Comparison of ENCODE assay signal across 8 cellular contexts in the genomic region with DNA sequence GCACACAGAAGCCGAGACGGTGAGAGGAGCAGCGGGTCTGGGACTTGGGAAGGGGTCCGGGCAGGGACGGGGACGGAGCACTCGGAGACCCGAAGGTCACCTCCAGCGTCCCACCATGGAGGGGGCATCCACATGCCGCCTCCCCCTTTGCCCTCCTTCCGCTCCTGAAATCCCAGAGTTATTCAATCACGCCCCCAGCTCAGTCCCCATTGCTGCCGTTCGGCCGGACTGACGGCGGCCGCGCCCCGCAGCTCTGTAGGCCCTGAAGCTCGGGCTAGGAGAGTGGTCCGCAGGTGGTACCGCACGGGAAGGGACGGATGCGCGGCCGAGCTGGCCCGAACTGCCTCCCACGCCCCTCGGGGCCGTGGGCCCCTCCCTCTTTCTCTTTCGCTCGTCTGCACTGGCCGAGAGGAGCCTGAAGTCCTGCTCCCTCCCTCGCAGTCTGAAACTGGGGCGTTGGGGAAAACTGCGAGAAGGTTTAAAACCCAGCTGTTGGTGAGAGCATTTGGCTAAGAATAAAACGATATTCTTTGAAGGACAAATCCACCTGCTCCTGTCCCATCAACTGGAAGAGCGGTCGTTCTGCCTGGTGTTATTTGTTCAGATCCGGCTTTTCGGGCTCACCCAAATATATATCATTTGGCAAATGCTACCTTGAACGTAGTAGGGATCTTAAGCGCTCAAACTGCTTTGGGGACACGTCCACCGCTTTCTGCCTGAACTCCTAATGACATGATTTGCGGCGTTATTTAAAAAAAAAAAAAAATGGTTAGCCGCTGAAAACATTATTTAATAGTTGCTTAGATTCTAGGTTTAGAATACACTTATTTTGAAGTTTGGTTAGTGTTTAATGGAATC.
DNase-seq lines count a peak whose midpoint lies in the region; ATAC-seq and TF ChIP-seq lines count a peak whose summit lies in the region.

No MANE protein-coding gene starts in this region.

- H3K4me3 ChIP-seq in choroid plexus epithelial cell (ENCODE audit: low read depth, low read length) = peak overlapping the region; percentile 100

- TF ChIP-seq CTCF in choroid plexus epithelial cell (conservative IDR thresholded peaks at IDR 0.05; ENCODE audit: low read depth, low read length) = no peak

- peak; percentile 64 for ATAC-seq in GM18498 (IDR thresholded peaks at IDR 0.05; ENCODE audit: unreplicated experiment)
- peak; percentile 61 for ATAC-seq in HG02642 (IDR thresholded peaks at IDR 0.05; ENCODE audit: poor library complexity, unreplicated experiment)

- peak overlapping the region; percentile 82 for H3K27ac ChIP-seq in layer of hippocampus (ENCODE audit: low read depth, low read length)

- peak; percentile 23 for DNase-seq in NCI-H1105 (lab: John Stamatoyannopoulos, UW)
- DNase-seq in activated CD4-positive, CD25-positive, alpha-beta regulatory T cell treated with anti-CD3 and anti-CD28 coated beads, Interleukin-2, amount 50 U/mL, for 16 hours (ENCODE audit: low read depth, low spot score) = peak; percentile 11
- peak; percentile 86 for DNase-seq in choroid plexus epithelial cell (ENCODE audit: low read depth)
- DNase-seq in stimulated activated CD4-positive, alpha-beta T cell treated with anti-CD3 and anti-CD28 coated beads, Interleukin-1b, Interleukin-23, amount 100 ng/mL, for 24 hours (ENCODE audit: low read depth in 4 of 4, low spot score in 1 of 4) = peak; percentile 2 to 49 (median 17)
- no peak for DNase-seq in middle frontal gyrus (ENCODE audit: extremely low spot score, low spot score)

- H3K27me3 ChIP-seq in layer of hippocampus (ENCODE audit: control insufficient read depth, insufficient read depth, low read length) = no peaks in the 10 kb centered on the region
